Comparison of ENCODE assay signal across 8 cellular contexts in the genomic region with DNA sequence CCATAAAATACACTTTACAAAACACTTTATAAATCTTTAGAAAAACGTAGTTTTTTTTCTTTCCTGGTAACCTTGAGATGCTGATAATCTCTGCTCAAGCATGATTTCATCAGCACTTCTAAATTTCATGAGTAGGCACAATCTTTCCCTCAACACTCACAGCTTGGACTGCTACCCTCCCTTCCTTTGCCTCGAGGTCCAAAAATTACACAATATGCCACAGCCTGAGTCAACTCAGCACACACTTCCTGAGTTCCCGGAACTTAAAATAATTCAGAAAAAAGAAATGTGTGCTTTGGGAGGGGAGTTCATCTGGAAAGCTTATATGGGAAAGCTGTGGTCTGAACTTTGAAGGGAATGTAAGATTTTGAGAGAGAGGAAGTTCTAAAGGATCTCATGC. TPM values are rescaled to one million over a fixed set of nuclear protein-coding genes. Genes with fewer than 3 reads are reported as not detected.
DNase-seq lines count a peak whose midpoint lies in the region; ATAC-seq and TF ChIP-seq lines count a peak whose summit lies in the region.

No MANE protein-coding gene starts in this region.

- WGBS in lung, 2 donors, result 1 to 2% methylated on average over 3 of the region's 3 CpGs

- H3K36me3 ChIP-seq in breast epithelium, result no peaks in the 10 kb centered on the region
- no peaks in the 10 kb centered on the region for H3K36me3 ChIP-seq in lung (ENCODE audit: control insufficient read depth in 2 of 2, insufficient read depth in 2 of 2, low read length in 2 of 2)

- POLR2A ChIA-PET in AG04449 (lab: Yijun Ruan, JAX), result interaction anchor here (0.9 kb wide), 1 partner anchor 34 kb away, joined by 3 read pairs; a partner anchor contains a TSS

- no peak for TF ChIP-seq POLR2A in breast epithelium (IDR thresholded peaks at IDR 0.05)

- H3K27ac ChIP-seq in breast epithelium, result peak overlapping the region; percentile 87 to 88
- H3K27ac ChIP-seq in lung (ENCODE audit: low read depth in 1 of 2, low read length in 1 of 2), result peak overlapping the region in 1 of 2 donors; percentile 77

- no peaks in the 10 kb centered on the region for H3K9me3 ChIP-seq in breast epithelium
- no peaks in the 10 kb centered on the region for H3K9me3 ChIP-seq in lung (ENCODE audit: control insufficient read depth in 2 of 2, insufficient read depth in 1 of 2, low read length in 1 of 2)

- intact Hi-C loops in breast epithelium (cut with DNase I; ENCODE audit: low total_unique reads), result no loop called here

- TF ChIP-seq CTCF in AG04449 (IDR thresholded peaks at IDR 0.05; ENCODE audit: insufficient read depth, low read length, missing control alignments) (no peak), breast epithelium (IDR thresholded peaks at IDR 0.05) (no peak), lung (IDR thresholded peaks at IDR 0.05; ENCODE audit: control extremely low read depth, extremely low read depth) (no peak)

- peak; percentile 95 for ATAC-seq in lung (ENCODE audit: insufficient read depth, low FRiP score)
- no peak for ATAC-seq in GM18873 (IDR thresholded peaks at IDR 0.05; ENCODE audit: low FRiP score, unreplicated experiment)
- ATAC-seq in HG02759 (IDR thresholded peaks at IDR 0.05; ENCODE audit: unreplicated experiment), result no peak

- DNase-seq in AG04449 (ENCODE audit: low read depth, low spot score) (peak; percentile 84), M059J (ENCODE audit: low read depth) (peak; percentile 95), breast epithelium (ENCODE audit: low spot score in 2 of 2) (peak in 1 of 2 donors; percentile 78), lung (ENCODE audit: low spot score) (peak; percentile 76), DMS79 (lab: John Stamatoyannopoulos, UW) (no peak)
- DNase-seq in stimulated activated naive CD4-positive, alpha-beta T cell (lab: John Stamatoyannopoulos, UW), result no peak

- H3K27me3 ChIP-seq in breast epithelium (no peaks in the 10 kb centered on the region), lung (ENCODE audit: control insufficient read depth, insufficient read depth) (no peaks in the 10 kb centered on the region)

- H3K4me1 ChIP-seq in breast epithelium (no peaks in the 10 kb centered on the region), lung (ENCODE audit: control insufficient read depth in 2 of 2, insufficient read depth in 2 of 2, low read length in 2 of 2) (peaks cover 0 to 15% of the 10 kb centered on the region in 2 donors)

- H3K4me3 ChIP-seq in AG04449 (ENCODE audit: low read depth, low read length), result no peak overlapping the region
- peak overlapping the region in 1 of 3 donors; percentile 24 for H3K4me3 ChIP-seq in breast epithelium
- H3K4me3 ChIP-seq in lung, result no peak overlapping the region

- CTCF ChIA-PET in AG04449 (lab: Yijun Ruan, JAX), result interaction anchor here (0.8 to 3.0 kb wide), 8 partner anchors 9 to 275 kb away, joined by 3 to 21 read pairs (median 4); a partner anchor contains a TSS

RNA-seq across cellular contexts. Expression of a gene that starts 5.9 kb away (rescaled TPM):
- 0.15 and 0.30 TPM in 2 replicates for total RNA-seq in M059J (2014; rRNA removed; shearing (Covaris generic))
- total RNA-seq in breast epithelium, result 10 to 100 TPM in 1 of 3 donors, 1 to 10 TPM in 2; 1.3 to 30.3 (median 1.6) TPM
- total RNA-seq in lung, result 1 to 10 TPM in 1 of 2 donors, under 1 TPM in 1; 0.17 to 1.8 TPM
- polyA plus RNA-seq in lung, result under 1 TPM; 0.67 to 0.97 TPM

RNA-seq across cellular contexts. Expression of a gene that starts 33.7 kb away (rescaled TPM):
- 20.5 and 35.1 TPM in 2 replicates for total RNA-seq in M059J (2014; rRNA removed; shearing (Covaris generic))
- total RNA-seq in breast epithelium (100 to 1,000 TPM in 1 of 3 donors, 10 to 100 TPM in 2; 39.8 to 122 (median 72.8) TPM), lung (100 to 1,000 TPM in 1 of 2 donors, 10 to 100 TPM in 1; 60.9 to 127 TPM)
- 10 to 100 TPM; 16.5 to 81.9 TPM for polyA plus RNA-seq in lung

RNA-seq across cellular contexts. Expression of a gene that starts 38.9 kb away (rescaled TPM):
- total RNA-seq in M059J (2014; rRNA removed; shearing (Covaris generic)), result not detected in 2 replicates
- total RNA-seq in breast epithelium, result under 1 TPM in 1 of 3 donors, not detected in 2; under 0.01 TPM
- total RNA-seq in lung, result under 1 TPM in 1 of 2 donors, not detected in 1; 0.15 TPM
- polyA plus RNA-seq in lung, result under 1 TPM in 1 of 2 donors, not detected in 1; 0.12 TPM

Comparison
In these comparisons a context has a peak if more than half of its experiments do, and no peak if none do; other contexts are left out.
1. DNase-seq: peak in AG04449 (single experiment), M059J (single experiment) and lung (single experiment); none in DMS79 (single experiment) and stimulated activated naive CD4-positive, alpha-beta T cell (0 of 6).